In the genomic region with DNA sequence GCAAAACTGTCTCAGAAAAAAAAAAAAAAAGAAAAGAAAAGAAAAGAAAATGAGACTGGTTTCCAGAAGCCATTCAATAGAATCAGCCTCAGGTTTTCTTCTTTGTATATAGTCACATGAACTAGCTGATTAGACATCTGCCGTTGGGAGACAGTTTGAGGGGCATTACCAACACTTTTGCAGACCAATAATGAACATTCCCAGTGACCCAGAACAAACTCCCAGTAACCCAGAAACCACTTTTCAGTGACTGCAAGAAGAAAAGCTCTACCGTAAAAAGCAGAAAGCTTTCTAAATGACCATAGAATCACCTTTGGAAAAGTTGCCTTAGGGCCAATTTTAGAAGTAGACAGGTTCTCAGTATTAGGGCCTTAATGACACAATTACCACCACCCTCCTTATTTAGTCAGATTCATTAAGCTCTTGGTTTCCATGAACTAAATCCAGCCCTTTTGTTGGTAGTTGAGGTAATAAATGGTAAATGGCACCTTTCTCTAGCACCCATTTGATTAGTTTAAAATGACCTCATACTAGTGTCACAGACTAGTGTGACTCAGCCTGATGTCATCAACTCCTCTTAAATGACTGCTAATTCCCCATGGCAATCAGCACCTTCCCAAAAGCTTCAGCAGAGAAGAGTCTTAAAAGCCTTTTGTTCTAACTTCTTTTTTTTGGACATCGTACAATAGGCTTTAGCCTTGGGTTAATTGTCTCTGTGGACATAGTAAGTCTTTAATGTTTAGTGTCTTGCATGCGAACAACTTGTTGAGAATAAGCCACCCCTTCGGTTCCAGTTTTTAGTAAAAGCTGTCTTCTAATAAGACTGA, we compare ENCODE assay signal across 1 cellular context.
TF ChIP-seq lines count a peak whose summit lies in the region.

No MANE protein-coding gene starts in this region.

TF ChIP-seq in HEK293, 187 proteins besides CTCF, POLR2A, EP300 and RAD21 (continued from another document and continues in another):
- TF ChIP-seq PRDM2 (tag by site-specific recombination; IDR thresholded peaks at IDR 0.05; ENCODE audit: borderline replicate concordance) (no peak), ZNF266 (tag by site-specific recombination; IDR thresholded peaks at IDR 0.05; ENCODE audit: low read depth) (no peak), ZSCAN16 (tag by site-specific recombination; IDR thresholded peaks at IDR 0.05) (no peak), ZNF701 (tag by site-specific recombination; IDR thresholded peaks at IDR 0.05) (no peak), ZNF560 (tag by site-specific recombination; IDR thresholded peaks at IDR 0.05; ENCODE audit: borderline replicate concordance) (no peak), PRDM1 (tag by site-specific recombination; IDR thresholded peaks at IDR 0.05) (peak; percentile 70), ZNF843 (tag by site-specific recombination; IDR thresholded peaks at IDR 0.05) (peak; percentile 88), REPIN1 (tag by site-specific recombination; IDR thresholded peaks at IDR 0.05; ENCODE audit: low read depth) (no peak), ZNF621 (tag by site-specific recombination; IDR thresholded peaks at IDR 0.05) (no peak), ZNF16 (tag by site-specific recombination; IDR thresholded peaks at IDR 0.05; ENCODE audit: low read depth) (no peak), ZNF223 (tag by site-specific recombination; IDR thresholded peaks at IDR 0.05) (no peak), ZNF768 (tag by site-specific recombination; IDR thresholded peaks at IDR 0.05) (no peak), SETDB1 (IDR thresholded peaks at IDR 0.05; ENCODE audit: insufficient read length, low read length) (no peak), ZEB2 (tag by site-specific recombination; IDR thresholded peaks at IDR 0.05) (peak; percentile 96), ZNF544 (tag by site-specific recombination; IDR thresholded peaks at IDR 0.05) (no peak), ZNF169 (tag by site-specific recombination; IDR thresholded peaks at IDR 0.05) (no peak), ZNF121 (tag by site-specific recombination; IDR thresholded peaks at IDR 0.05) (no peak), ZNF155 (tag by site-specific recombination; IDR thresholded peaks at IDR 0.05) (no peak), WT1 (tag by site-specific recombination; IDR thresholded peaks at IDR 0.05) (0 out of 2 replicates have a peak, but pooled peaks have one; percentile 58), ZNF433 (tag by site-specific recombination; IDR thresholded peaks at IDR 0.05; ENCODE audit: low read depth) (no peak), ZNF37A (tag by site-specific recombination; IDR thresholded peaks at IDR 0.05) (no peak), YY2 (tag by site-specific recombination; IDR thresholded peaks at IDR 0.05) (no peak), RBAK (tag by site-specific recombination; IDR thresholded peaks at IDR 0.05) (no peak), ZNF626 (tag by site-specific recombination; IDR thresholded peaks at IDR 0.05) (0 out of 2 replicates have a peak, but pooled peaks have one; percentile 59), ZNF2 (tag by site-specific recombination; IDR thresholded peaks at IDR 0.05) (no peak), ZNF610 (tag by site-specific recombination; IDR thresholded peaks at IDR 0.05; ENCODE audit: borderline replicate concordance) (no peak), KLF1 (tag by site-specific recombination; IDR thresholded peaks at IDR 0.05) (no peak), REST (tag by site-specific recombination; IDR thresholded peaks at IDR 0.05) (no peak), ZSCAN5A (tag by site-specific recombination; IDR thresholded peaks at IDR 0.05) (no peak), ZIC2 (tag by site-specific recombination; IDR thresholded peaks at IDR 0.05) (no peak), ZSCAN30 (tag by site-specific recombination; IDR thresholded peaks at IDR 0.05) (no peak), OSR2 (tag by site-specific recombination; IDR thresholded peaks at IDR 0.05) (peak; percentile 91), OVOL3 (tag by site-specific recombination; IDR thresholded peaks at IDR 0.05) (no peak), ZNF140 (tag by site-specific recombination; IDR thresholded peaks at IDR 0.05) (no peak), ZNF214 (tag by site-specific recombination; IDR thresholded peaks at IDR 0.05; ENCODE audit: borderline replicate concordance) (no peak), ZNF830 (tag by site-specific recombination; IDR thresholded peaks at IDR 0.05; ENCODE audit: low read depth) (no peak), GLIS2 (tag by site-specific recombination; IDR thresholded peaks at IDR 0.05) (peak; percentile 19; the same call in 1 of the 2 replicates), EGR2 (tag by site-specific recombination; IDR thresholded peaks at IDR 0.05; ENCODE audit: low read depth) (no peak), ZNF785 (tag by site-specific recombination; IDR thresholded peaks at IDR 0.05) (no peak)
- TF ChIP-seq, protein P1, sequence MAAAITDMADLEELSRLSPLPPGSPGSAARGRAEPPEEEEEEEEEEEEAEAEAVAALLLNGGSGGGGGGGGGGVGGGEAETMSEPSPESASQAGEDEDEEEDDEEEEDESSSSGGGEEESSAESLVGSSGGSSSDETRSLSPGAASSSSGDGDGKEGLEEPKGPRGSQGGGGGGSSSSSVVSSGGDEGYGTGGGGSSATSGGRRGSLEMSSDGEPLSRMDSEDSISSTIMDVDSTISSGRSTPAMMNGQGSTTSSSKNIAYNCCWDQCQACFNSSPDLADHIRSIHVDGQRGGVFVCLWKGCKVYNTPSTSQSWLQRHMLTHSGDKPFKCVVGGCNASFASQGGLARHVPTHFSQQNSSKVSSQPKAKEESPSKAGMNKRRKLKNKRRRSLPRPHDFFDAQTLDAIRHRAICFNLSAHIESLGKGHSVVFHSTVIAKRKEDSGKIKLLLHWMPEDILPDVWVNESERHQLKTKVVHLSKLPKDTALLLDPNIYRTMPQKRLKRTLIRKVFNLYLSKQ (tag by site-specific recombination; IDR thresholded peaks at IDR 0.05; ENCODE audit: borderline replicate concordance), result no peak
- TF ChIP-seq, protein P2, sequence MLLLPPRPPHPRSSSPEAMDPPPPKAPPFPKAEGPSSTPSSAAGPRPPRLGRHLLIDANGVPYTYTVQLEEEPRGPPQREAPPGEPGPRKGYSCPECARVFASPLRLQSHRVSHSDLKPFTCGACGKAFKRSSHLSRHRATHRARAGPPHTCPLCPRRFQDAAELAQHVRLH (tag by site-specific recombination; IDR thresholded peaks at IDR 0.05), result peak; percentile 45; the same call in 1 of the 2 replicates
- TF ChIP-seq, protein P3, sequence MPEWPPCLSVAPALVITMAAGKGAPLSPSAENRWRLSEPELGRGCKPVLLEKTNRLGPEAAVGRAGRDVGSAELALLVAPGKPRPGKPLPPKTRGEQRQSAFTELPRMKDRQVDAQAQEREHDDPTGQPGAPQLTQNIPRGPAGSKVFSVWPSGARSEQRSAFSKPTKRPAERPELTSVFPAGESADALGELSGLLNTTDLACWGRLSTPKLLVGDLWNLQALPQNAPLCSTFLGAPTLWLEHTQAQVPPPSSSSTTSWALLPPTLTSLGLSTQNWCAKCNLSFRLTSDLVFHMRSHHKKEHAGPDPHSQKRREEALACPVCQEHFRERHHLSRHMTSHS (tag by site-specific recombination; IDR thresholded peaks at IDR 0.05), result no peak
- TF ChIP-seq, protein P4, sequence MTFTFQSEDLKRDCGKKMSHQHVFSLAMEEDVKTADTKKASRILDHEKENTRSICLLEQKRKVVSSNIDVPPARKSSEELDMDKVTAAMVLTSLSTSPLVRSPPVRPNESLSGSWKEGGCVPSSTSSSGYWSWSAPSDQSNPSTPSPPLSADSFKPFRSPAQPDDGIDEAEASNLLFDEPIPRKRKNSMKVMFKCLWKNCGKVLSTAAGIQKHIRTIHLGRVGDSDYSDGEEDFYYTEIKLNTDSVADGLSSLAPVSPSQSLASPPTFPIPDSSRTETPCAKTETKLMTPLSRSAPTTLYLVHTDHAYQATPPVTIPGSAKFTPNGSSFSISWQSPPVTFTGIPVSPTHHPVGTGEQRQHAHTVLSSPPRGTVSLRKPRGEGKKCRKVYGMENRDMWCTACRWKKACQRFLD (tag by site-specific recombination; IDR thresholded peaks at IDR 0.05), result no peak
- TF ChIP-seq, protein P5, sequence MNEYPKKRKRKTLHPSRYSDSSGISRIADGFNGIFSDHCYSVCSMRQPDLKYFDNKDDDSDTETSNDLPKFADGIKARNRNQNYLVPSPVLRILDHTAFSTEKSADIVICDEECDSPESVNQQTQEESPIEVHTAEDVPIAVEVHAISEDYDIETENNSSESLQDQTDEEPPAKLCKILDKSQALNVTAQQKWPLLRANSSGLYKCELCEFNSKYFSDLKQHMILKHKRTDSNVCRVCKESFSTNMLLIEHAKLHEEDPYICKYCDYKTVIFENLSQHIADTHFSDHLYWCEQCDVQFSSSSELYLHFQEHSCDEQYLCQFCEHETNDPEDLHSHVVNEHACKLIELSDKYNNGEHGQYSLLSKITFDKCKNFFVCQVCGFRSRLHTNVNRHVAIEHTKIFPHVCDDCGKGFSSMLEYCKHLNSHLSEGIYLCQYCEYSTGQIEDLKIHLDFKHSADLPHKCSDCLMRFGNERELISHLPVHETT (tag by site-specific recombination; IDR thresholded peaks at IDR 0.05), result peak; percentile 93; the same call in 1 of the 2 replicates
- TF ChIP-seq, protein P6, sequence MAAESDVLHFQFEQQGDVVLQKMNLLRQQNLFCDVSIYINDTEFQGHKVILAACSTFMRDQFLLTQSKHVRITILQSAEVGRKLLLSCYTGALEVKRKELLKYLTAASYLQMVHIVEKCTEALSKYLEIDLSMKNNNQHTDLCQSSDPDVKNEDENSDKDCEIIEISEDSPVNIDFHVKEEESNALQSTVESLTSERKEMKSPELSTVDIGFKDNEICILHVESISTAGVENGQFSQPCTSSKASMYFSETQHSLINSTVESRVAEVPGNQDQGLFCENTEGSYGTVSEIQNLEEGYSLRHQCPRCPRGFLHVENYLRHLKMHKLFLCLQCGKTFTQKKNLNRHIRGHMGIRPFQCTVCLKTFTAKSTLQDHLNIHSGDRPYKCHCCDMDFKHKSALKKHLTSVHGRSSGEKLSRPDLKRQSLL (tag by site-specific recombination; IDR thresholded peaks at IDR 0.05), result peak; percentile 67; the same call in 1 of the 2 replicates
